Comparison of ENCODE assay signal across 1 cellular context in genomic region chr3:148697311-148698189, GRCh38.
TF ChIP-seq lines count a peak whose summit lies in the region.

Gene AGTR1 (plus strand): TSS chr3:148697903. CDS start chr3:148741036, 43,133 bp downstream.

TF ChIP-seq in WTC11, 78 proteins besides CTCF, POLR2A, EP300 and RAD21 (continued from another document):
- TF ChIP-seq HMGXB4 (CRISPR knock-in tag; IDR thresholded peaks at IDR 0.05) (no peak), ZNF138 (CRISPR knock-in tag; conservative IDR thresholded peaks at IDR 0.05) (no peak), ZNF512 (CRISPR knock-in tag; IDR thresholded peaks at IDR 0.05; ENCODE audit: borderline replicate concordance) (no peak), ERG (CRISPR knock-in tag; IDR thresholded peaks at IDR 0.05) (no peak), FOXJ3 (CRISPR knock-in tag; IDR thresholded peaks at IDR 0.05; ENCODE audit: borderline replicate concordance) (no peak), ATF2 (CRISPR knock-in tag; IDR thresholded peaks at IDR 0.05; ENCODE audit: borderline replicate concordance, low read depth) (no peak), GTF2I (CRISPR knock-in tag; conservative IDR thresholded peaks at IDR 0.05) (no peak), E2F5 (CRISPR knock-in tag; IDR thresholded peaks at IDR 0.05) (peak; percentile 77; the same call in 1 of the 2 replicates), ZNF425 (CRISPR knock-in tag; conservative IDR thresholded peaks at IDR 0.05) (no peak), FOXP1 (CRISPR knock-in tag; IDR thresholded peaks at IDR 0.05; ENCODE audit: borderline replicate concordance) (peak; percentile 74; the same call in 1 of the 2 replicates), MAX (CRISPR knock-in tag; IDR thresholded peaks at IDR 0.05) (no peak), ZMAT4 (CRISPR knock-in tag; IDR thresholded peaks at IDR 0.05) (no peak), TEAD4 (CRISPR knock-in tag; IDR thresholded peaks at IDR 0.05) (no peak), SP1 (CRISPR knock-in tag; conservative IDR thresholded peaks at IDR 0.05) (peak; percentile 46; the same call in 1 of the 2 replicates), EMX1 (CRISPR knock-in tag; IDR thresholded peaks at IDR 0.05) (no peak), ZNF281 (CRISPR knock-in tag; IDR thresholded peaks at IDR 0.05) (no peak), PRRX2 (CRISPR knock-in tag; IDR thresholded peaks at IDR 0.05) (no peak), ZNF121 (CRISPR knock-in tag; IDR thresholded peaks at IDR 0.05) (peak; percentile 98), JAZF1 (CRISPR knock-in tag; IDR thresholded peaks at IDR 0.05) (no peak), ZNF263 (CRISPR knock-in tag; IDR thresholded peaks at IDR 0.05; ENCODE audit: low read depth) (no peak), FOXK1 (CRISPR knock-in tag; IDR thresholded peaks at IDR 0.05) (no peak), SMAD3 (CRISPR knock-in tag; IDR thresholded peaks at IDR 0.05; ENCODE audit: borderline replicate concordance) (no peak), NR3C1 (CRISPR knock-in tag; conservative IDR thresholded peaks at IDR 0.05; ENCODE audit: low read depth) (no peak), MXD4 (CRISPR knock-in tag; IDR thresholded peaks at IDR 0.05; ENCODE audit: borderline replicate concordance) (no peak), ZBTB43 (CRISPR knock-in tag; IDR thresholded peaks at IDR 0.05) (no peak), NR2C2 (CRISPR knock-in tag; IDR thresholded peaks at IDR 0.05) (no peak), CREM (CRISPR knock-in tag; IDR thresholded peaks at IDR 0.05) (0 out of 2 replicates have a peak, but pooled peaks have one; percentile 56), MYBL2 (CRISPR knock-in tag; IDR thresholded peaks at IDR 0.05) (no peak), OVOL2 (CRISPR knock-in tag; IDR thresholded peaks at IDR 0.05; ENCODE audit: borderline replicate concordance) (no peak), ARID4B (CRISPR knock-in tag; IDR thresholded peaks at IDR 0.05; ENCODE audit: borderline replicate concordance) (no peak), NFYB (CRISPR knock-in tag; conservative IDR thresholded peaks at IDR 0.05; ENCODE audit: low read depth) (no peak), ZNF423 (CRISPR knock-in tag; IDR thresholded peaks at IDR 0.05) (no peak), GABPB1 (CRISPR knock-in tag; IDR thresholded peaks at IDR 0.05) (no peak), HMGA2 (CRISPR knock-in tag; IDR thresholded peaks at IDR 0.05) (no peak), ZNF232 (CRISPR knock-in tag; IDR thresholded peaks at IDR 0.05) (no peak)
TF ChIP-seq in WTC11: peak in this region for 9.
